Comparison of ENCODE assay signal across 8 cellular contexts in the genomic region with DNA sequence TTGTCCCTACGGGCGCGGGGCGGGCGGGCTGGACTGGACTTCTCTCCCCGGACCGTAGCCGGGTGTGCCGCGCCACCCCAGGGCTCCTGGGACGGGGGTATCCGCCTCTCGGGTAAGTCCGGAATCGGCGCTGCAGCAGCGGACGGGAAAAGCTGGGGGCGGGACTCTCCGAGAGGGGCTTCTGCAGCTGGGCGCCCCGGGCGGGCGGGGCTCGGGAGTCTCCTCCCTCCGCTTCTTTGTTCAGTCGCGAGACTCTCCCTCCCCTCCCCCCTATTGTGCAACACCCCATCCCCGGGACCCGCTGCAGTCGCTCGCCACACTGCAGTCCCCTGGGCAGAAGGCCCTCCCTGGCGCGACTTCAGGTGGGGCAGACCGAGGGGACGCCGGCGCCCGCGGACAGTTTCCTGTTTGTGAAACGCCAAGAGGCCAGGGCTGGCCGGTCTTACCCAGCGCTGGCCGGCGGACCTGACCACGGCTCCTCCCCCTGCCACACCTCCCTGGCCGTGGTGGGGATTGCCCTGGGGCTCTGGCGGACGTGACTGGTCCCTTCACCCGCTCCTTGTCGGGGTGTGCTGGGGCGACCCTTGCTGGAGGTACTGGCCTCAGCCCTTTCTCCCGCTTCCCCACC. TPM values are rescaled to one million over a fixed set of nuclear protein-coding genes. Genes with fewer than 3 reads are reported as not detected.
DNase-seq lines count a peak whose midpoint lies in the region.

No MANE protein-coding gene starts in this region.

- no peaks in the 10 kb centered on the region for H3K9me3 Mint-ChIP-seq in activated naive CD4-positive, alpha-beta T cell treated with anti-CD3 and anti-CD28 coated beads, Interleukin-2, amount 10 ng/mL, durations not matched to agents 7 days and 5 days

- DNase-seq in EL (peak; percentile 89), HAP-1 (ENCODE audit: low spot score in 2 of 2) (peak; percentile 88 to 96), MG63 (peak; percentile 74), SJCRH30 (peak; percentile 93 to 96), germinal center (ENCODE audit: low spot score) (peak; percentile 87), nucleus accumbens (lab: John Stamatoyannopoulos, UW) (peak; percentile 24 to 90 (median 78)), substantia nigra (lab: John Stamatoyannopoulos, UW) (peak; percentile 40 to 92 (median 81))
- peak; percentile 86 for DNase-seq in activated naive CD4-positive, alpha-beta T cell treated with anti-CD3 and anti-CD28 coated beads, Interleukin-2, amount 10 ng/mL, durations not matched to agents 7 days and 5 days

- in situ Hi-C loops in HAP-1 (cut with MboI; ENCODE audit: low sequenced_read_pairs), result loop anchor here (10.0 kb wide), 1 partner anchor 83 kb away; a partner anchor contains a TSS

- H3K4me1 Mint-ChIP-seq in activated naive CD4-positive, alpha-beta T cell treated with anti-CD3 and anti-CD28 coated beads, Interleukin-2, amount 10 ng/mL, durations not matched to agents 7 days and 5 days, result peaks cover 46% of the 10 kb centered on the region

- H3K36me3 ChIP-seq in HAP-1 (replicated peaks), result peaks cover 29% of the 10 kb centered on the region
- peaks cover 4% of the 10 kb centered on the region; the same call in 1 of the 2 replicates for H3K36me3 ChIP-seq in MG63
- peaks cover 37% of the 10 kb centered on the region for H3K36me3 ChIP-seq in SJCRH30

- H3K27me3 ChIP-seq in HAP-1 (ENCODE audit: low read depth), result no peaks in the 10 kb centered on the region
- no peaks in the 10 kb centered on the region for H3K27me3 ChIP-seq in MG63
- no peaks in the 10 kb centered on the region for H3K27me3 ChIP-seq in SJCRH30

- H3K4me1 ChIP-seq in HAP-1, result peaks cover 22% of the 10 kb centered on the region
- peaks cover 10% of the 10 kb centered on the region for H3K4me1 ChIP-seq in SJCRH30

- H3K9me3 ChIP-seq in HAP-1 (no peaks in the 10 kb centered on the region), MG63 (no peaks in the 10 kb centered on the region), SJCRH30 (replicated peaks) (no peaks in the 10 kb centered on the region)

- H3K27ac ChIP-seq in SJCRH30, result peak overlapping the region; percentile 97
- peak overlapping the region; percentile 92 for H3K27ac ChIP-seq in substantia nigra (ENCODE audit: low read depth, low read length, poor library complexity, severe bottlenecking)

- peak overlapping the region; percentile 91 for H3K4me3 Mint-ChIP-seq in activated naive CD4-positive, alpha-beta T cell treated with anti-CD3 and anti-CD28 coated beads, Interleukin-2, amount 10 ng/mL, durations not matched to agents 7 days and 5 days

- peak overlapping the region; percentile 84 for H3K4me3 ChIP-seq in HAP-1
- H3K4me3 ChIP-seq in MG63, result peak overlapping the region; percentile 89
- H3K4me3 ChIP-seq in SJCRH30, result peak overlapping the region; percentile 97

- CTCF ChIA-PET in activated naive CD4-positive, alpha-beta T cell treated with anti-CD3 and anti-CD28 coated beads, Interleukin-2, amount 10 ng/mL, durations not matched to agents 7 days and 5 days (lab: Charles Lee), result interaction anchor here (1.1 to 1.2 kb wide), 2 partner anchors 62 to 63 kb away, joined by 3 to 5 read pairs; no protein-coding TSS in a partner anchor

- peak overlapping the region; percentile 49 for H3K27ac Mint-ChIP-seq in activated naive CD4-positive, alpha-beta T cell treated with anti-CD3 and anti-CD28 coated beads, Interleukin-2, amount 10 ng/mL, durations not matched to agents 7 days and 5 days

- peaks cover 8% of the 10 kb centered on the region for H3K27me3 Mint-ChIP-seq in activated naive CD4-positive, alpha-beta T cell treated with anti-CD3 and anti-CD28 coated beads, Interleukin-2, amount 10 ng/mL, durations not matched to agents 7 days and 5 days

- peaks cover 24% of the 10 kb centered on the region for H3K36me3 Mint-ChIP-seq in activated naive CD4-positive, alpha-beta T cell treated with anti-CD3 and anti-CD28 coated beads, Interleukin-2, amount 10 ng/mL, durations not matched to agents 7 days and 5 days

RNA-seq across cellular contexts. Expression of a gene that starts 1.0 kb away (rescaled TPM):
- 10.1 and 19.2 TPM in 2 replicates for total RNA-seq in MG63 (2014; rRNA removed; shearing (Covaris generic); ENCODE audit: low replicate concordance)
- total RNA-seq in SJCRH30 (2014; rRNA removed; shearing (Covaris generic)), result 48.0 and 52.6 TPM in 2 replicates

Comparison
In these comparisons a context has a peak if more than half of its experiments do, and no peak if none do; other contexts are left out.
1. Peak in every context shown above with its lines: DNase-seq, H3K4me3 ChIP-seq and H3K27ac ChIP-seq.